Comparison of ENCODE assay signal across 2 cellular contexts in the genomic region with DNA sequence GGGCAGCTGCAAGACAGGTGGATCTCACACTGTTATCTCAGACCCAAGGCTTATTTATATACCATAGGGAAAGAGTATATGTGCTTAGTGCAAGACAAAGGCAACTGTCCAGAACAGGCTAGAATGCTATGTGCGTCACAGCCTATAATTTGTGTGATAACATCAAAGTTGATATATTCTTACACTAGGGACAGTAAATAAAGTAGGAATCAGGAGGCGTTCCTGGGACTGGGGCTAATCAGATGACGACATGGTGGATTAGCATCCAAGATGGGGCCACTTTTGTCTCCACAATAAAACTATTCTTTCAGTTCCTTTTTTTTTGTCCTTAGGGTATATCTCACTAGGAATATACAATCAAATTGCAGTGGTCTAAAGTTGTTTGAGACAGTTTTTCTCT.
A peak's percentile ranks its signal among the peaks of the same experiment; 100 is the strongest.
TF ChIP-seq lines count a peak whose summit lies in the region.

No MANE protein-coding gene starts in this region.

TF ChIP-seq in HEK293, 187 proteins besides CTCF, POLR2A, EP300 and RAD21:
- no peak for TF ChIP-seq ZNF626 (tag by site-specific recombination; IDR thresholded peaks at IDR 0.05)
- TF ChIP-seq, protein P1, sequence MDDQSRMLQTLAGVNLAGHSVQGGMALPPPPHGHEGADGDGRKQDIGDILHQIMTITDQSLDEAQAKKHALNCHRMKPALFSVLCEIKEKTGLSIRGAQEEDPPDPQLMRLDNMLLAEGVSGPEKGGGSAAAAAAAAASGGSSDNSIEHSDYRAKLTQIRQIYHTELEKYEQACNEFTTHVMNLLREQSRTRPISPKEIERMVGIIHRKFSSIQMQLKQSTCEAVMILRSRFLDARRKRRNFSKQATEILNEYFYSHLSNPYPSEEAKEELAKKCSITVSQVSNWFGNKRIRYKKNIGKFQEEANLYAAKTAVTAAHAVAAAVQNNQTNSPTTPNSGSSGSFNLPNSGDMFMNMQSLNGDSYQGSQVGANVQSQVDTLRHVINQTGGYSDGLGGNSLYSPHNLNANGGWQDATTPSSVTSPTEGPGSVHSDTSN (CRISPR knock-in tag; IDR thresholded peaks at IDR 0.05): no peak
- TF ChIP-seq KLF9 (tag by site-specific recombination; IDR thresholded peaks at IDR 0.05; ENCODE audit: low read depth): no peak
- no peak for TF ChIP-seq ZEB2 (tag by site-specific recombination; IDR thresholded peaks at IDR 0.05)
- TF ChIP-seq SP7 (tag by site-specific recombination; IDR thresholded peaks at IDR 0.05): peak; percentile 88
- 0 out of 2 replicates have a peak, but pooled peaks have one; percentile 27 for TF ChIP-seq OSR2 (tag by site-specific recombination; IDR thresholded peaks at IDR 0.05)
- TF ChIP-seq ZNF501 (tag by site-specific recombination; IDR thresholded peaks at IDR 0.05): no peak
- no peak for TF ChIP-seq ZNF114 (tag by site-specific recombination; IDR thresholded peaks at IDR 0.05)
- TF ChIP-seq YY1 (tag by site-specific recombination; IDR thresholded peaks at IDR 0.05): no peak
- 0 out of 2 replicates have a peak, but pooled peaks have one; percentile 26 for TF ChIP-seq ZXDB (tag by site-specific recombination; IDR thresholded peaks at IDR 0.05)
- no peak for TF ChIP-seq ZNF354C (tag by site-specific recombination; IDR thresholded peaks at IDR 0.05; ENCODE audit: borderline replicate concordance, low read depth)
- TF ChIP-seq ZNF707 (tag by site-specific recombination; IDR thresholded peaks at IDR 0.05): no peak
- no peak for TF ChIP-seq ZNF561 (tag by site-specific recombination; IDR thresholded peaks at IDR 0.05; ENCODE audit: borderline replicate concordance)
- TF ChIP-seq IKZF3 (tag by site-specific recombination; IDR thresholded peaks at IDR 0.05): peak; percentile 27; the same call in 1 of the 2 replicates
- TF ChIP-seq ZNF10 (tag by site-specific recombination; IDR thresholded peaks at IDR 0.05): peak; percentile 71; the same call in 1 of the 2 replicates
- 0 out of 2 replicates have a peak, but pooled peaks have one; percentile 61 for TF ChIP-seq ZNF600 (tag by site-specific recombination; IDR thresholded peaks at IDR 0.05)
- no peak for TF ChIP-seq ZNF24 (tag by site-specific recombination; IDR thresholded peaks at IDR 0.05)
- TF ChIP-seq ZBTB21 (tag by site-specific recombination; IDR thresholded peaks at IDR 0.05): 0 out of 2 replicates have a peak, but pooled peaks have one; percentile 25
- peak; percentile 81 for TF ChIP-seq ZNF629 (tag by site-specific recombination; IDR thresholded peaks at IDR 0.05)
- TF ChIP-seq ZNF239 (tag by site-specific recombination; IDR thresholded peaks at IDR 0.05): no peak
- TF ChIP-seq ZNF76 (tag by site-specific recombination; IDR thresholded peaks at IDR 0.05; ENCODE audit: borderline replicate concordance, low read depth): no peak
- TF ChIP-seq ZSCAN30 (tag by site-specific recombination; IDR thresholded peaks at IDR 0.05): no peak
- TF ChIP-seq, protein P2, sequence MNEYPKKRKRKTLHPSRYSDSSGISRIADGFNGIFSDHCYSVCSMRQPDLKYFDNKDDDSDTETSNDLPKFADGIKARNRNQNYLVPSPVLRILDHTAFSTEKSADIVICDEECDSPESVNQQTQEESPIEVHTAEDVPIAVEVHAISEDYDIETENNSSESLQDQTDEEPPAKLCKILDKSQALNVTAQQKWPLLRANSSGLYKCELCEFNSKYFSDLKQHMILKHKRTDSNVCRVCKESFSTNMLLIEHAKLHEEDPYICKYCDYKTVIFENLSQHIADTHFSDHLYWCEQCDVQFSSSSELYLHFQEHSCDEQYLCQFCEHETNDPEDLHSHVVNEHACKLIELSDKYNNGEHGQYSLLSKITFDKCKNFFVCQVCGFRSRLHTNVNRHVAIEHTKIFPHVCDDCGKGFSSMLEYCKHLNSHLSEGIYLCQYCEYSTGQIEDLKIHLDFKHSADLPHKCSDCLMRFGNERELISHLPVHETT (tag by site-specific recombination; IDR thresholded peaks at IDR 0.05): no peak
- TF ChIP-seq SALL2 (tag by site-specific recombination; IDR thresholded peaks at IDR 0.05; ENCODE audit: borderline replicate concordance): no peak
- no peak for TF ChIP-seq ZNF549 (tag by site-specific recombination; IDR thresholded peaks at IDR 0.05)
- no peak for TF ChIP-seq RBAK (tag by site-specific recombination; IDR thresholded peaks at IDR 0.05)
- TF ChIP-seq ZBTB17 (tag by site-specific recombination; IDR thresholded peaks at IDR 0.05): no peak
- TF ChIP-seq, protein P3, sequence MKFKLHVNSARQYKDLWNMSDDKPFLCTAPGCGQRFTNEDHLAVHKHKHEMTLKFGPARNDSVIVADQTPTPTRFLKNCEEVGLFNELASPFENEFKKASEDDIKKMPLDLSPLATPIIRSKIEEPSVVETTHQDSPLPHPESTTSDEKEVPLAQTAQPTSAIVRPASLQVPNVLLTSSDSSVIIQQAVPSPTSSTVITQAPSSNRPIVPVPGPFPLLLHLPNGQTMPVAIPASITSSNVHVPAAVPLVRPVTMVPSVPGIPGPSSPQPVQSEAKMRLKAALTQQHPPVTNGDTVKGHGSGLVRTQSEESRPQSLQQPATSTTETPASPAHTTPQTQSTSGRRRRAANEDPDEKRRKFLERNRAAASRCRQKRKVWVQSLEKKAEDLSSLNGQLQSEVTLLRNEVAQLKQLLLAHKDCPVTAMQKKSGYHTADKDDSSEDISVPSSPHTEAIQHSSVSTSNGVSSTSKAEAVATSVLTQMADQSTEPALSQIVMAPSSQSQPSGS (tag by site-specific recombination; IDR thresholded peaks at IDR 0.05; ENCODE audit: low read depth): peak; percentile 68; the same call in 1 of the 2 replicates
- TF ChIP-seq ZNF660 (tag by site-specific recombination; IDR thresholded peaks at IDR 0.05): no peak
- 0 out of 2 replicates have a peak, but pooled peaks have one; percentile 41 for TF ChIP-seq ZNF211 (tag by site-specific recombination; IDR thresholded peaks at IDR 0.05; ENCODE audit: low read depth)
TF ChIP-seq in HEK293: peak in this region for 10.

TF ChIP-seq in K562, 482 proteins besides CTCF, POLR2A, EP300 and RAD21 (continues in another document):
- TF ChIP-seq NR2C2 (CRISPR knock-in tag; IDR thresholded peaks at IDR 0.05) (no peak), NR2C2 (tag; IDR thresholded peaks at IDR 0.05) (peak; percentile 47; the same call in 1 of the 2 replicates), ZNF785 (CRISPR knock-in tag; IDR thresholded peaks at IDR 0.05) (no peak), MTF1 (CRISPR knock-in tag; IDR thresholded peaks at IDR 0.05; ENCODE audit: borderline replicate concordance) (no peak), NR2C1 (IDR thresholded peaks at IDR 0.05) (no peak), NR2C1 (tag; IDR thresholded peaks at IDR 0.05) (0 out of 2 replicates have a peak, but pooled peaks have one; percentile 33), GATAD2A (IDR thresholded peaks at IDR 0.05) (no peak), NCOA4 (IDR thresholded peaks at IDR 0.05; ENCODE audit: partially characterized antibody) (no peak), ARID1B (IDR thresholded peaks at IDR 0.05) (no peak), RNF2 (IDR thresholded peaks at IDR 0.05) (no peak), PTRF (tag; IDR thresholded peaks at IDR 0.05) (no peak), SMAD3 (CRISPR knock-in tag; conservative IDR thresholded peaks at IDR 0.05) (0 out of 2 replicates have a peak, but pooled peaks have one; percentile 29), FOXK2 (conservative IDR thresholded peaks at IDR 0.05 in 1 of 2, IDR thresholded peaks at IDR 0.05 in 1 of 2; ENCODE audit: low read depth in 2 of 2) (peak in 1 of 2 experiments; percentile 15; a peak in 1 of 4 replicates), SLC30A9 (CRISPR knock-in tag; IDR thresholded peaks at IDR 0.05) (no peak), ZNF436 (CRISPR knock-in tag; IDR thresholded peaks at IDR 0.05) (no peak), CREM (IDR thresholded peaks at IDR 0.05; ENCODE audit: low read depth) (peak; percentile 27; the same call in 1 of the 2 replicates), BCL6 (CRISPR knock-in tag; IDR thresholded peaks at IDR 0.05) (0 out of 2 replicates have a peak, but pooled peaks have one; percentile 28), ZNF239 (CRISPR knock-in tag; IDR thresholded peaks at IDR 0.05) (peak; percentile 35; the same call in 1 of the 2 replicates), U2AF2 (optimal IDR thresholded peaks at IDR 0.05; ENCODE audit: low read depth, low read length) (no peak), CBX2 (IDR thresholded peaks at IDR 0.05; ENCODE audit: insufficient read depth, low read length, poor library complexity, severe bottlenecking) (no peak), CEBPG (CRISPR knock-in tag; IDR thresholded peaks at IDR 0.05) (no peak), CEBPG (tag; conservative IDR thresholded peaks at IDR 0.05 in 1 of 2, IDR thresholded peaks at IDR 0.05 in 1 of 2) (peak in 1 of 2 experiments; percentile 31; a peak in 1 of 4 replicates), MEF2D (tag; conservative IDR thresholded peaks at IDR 0.05; ENCODE audit: low read depth) (peak; percentile 76), HMG20A (CRISPR knock-in tag; conservative IDR thresholded peaks at IDR 0.05) (no peak)
- TF ChIP-seq, protein P4, sequence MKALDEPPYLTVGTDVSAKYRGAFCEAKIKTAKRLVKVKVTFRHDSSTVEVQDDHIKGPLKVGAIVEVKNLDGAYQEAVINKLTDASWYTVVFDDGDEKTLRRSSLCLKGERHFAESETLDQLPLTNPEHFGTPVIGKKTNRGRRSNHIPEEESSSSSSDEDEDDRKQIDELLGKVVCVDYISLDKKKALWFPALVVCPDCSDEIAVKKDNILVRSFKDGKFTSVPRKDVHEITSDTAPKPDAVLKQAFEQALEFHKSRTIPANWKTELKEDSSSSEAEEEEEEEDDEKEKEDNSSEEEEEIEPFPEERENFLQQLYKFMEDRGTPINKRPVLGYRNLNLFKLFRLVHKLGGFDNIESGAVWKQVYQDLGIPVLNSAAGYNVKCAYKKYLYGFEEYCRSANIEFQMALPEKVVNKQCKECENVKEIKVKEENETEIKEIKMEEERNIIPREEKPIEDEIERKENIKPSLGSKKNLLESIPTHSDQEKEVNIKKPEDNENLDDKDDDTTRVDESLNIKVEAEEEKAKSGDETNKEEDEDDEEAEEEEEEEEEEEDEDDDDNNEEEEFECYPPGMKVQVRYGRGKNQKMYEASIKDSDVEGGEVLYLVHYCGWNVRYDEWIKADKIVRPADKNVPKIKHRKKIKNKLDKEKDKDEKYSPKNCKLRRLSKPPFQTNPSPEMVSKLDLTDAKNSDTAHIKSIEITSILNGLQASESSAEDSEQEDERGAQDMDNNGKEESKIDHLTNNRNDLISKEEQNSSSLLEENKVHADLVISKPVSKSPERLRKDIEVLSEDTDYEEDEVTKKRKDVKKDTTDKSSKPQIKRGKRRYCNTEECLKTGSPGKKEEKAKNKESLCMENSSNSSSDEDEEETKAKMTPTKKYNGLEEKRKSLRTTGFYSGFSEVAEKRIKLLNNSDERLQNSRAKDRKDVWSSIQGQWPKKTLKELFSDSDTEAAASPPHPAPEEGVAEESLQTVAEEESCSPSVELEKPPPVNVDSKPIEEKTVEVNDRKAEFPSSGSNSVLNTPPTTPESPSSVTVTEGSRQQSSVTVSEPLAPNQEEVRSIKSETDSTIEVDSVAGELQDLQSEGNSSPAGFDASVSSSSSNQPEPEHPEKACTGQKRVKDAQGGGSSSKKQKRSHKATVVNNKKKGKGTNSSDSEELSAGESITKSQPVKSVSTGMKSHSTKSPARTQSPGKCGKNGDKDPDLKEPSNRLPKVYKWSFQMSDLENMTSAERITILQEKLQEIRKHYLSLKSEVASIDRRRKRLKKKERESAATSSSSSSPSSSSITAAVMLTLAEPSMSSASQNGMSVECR (CRISPR knock-in tag; IDR thresholded peaks at IDR 0.05): no peak
- TF ChIP-seq, protein P5, sequence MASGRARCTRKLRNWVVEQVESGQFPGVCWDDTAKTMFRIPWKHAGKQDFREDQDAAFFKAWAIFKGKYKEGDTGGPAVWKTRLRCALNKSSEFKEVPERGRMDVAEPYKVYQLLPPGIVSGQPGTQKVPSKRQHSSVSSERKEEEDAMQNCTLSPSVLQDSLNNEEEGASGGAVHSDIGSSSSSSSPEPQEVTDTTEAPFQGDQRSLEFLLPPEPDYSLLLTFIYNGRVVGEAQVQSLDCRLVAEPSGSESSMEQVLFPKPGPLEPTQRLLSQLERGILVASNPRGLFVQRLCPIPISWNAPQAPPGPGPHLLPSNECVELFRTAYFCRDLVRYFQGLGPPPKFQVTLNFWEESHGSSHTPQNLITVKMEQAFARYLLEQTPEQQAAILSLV (tag; IDR thresholded peaks at IDR 0.05): no peak
- TF ChIP-seq, protein P6, sequence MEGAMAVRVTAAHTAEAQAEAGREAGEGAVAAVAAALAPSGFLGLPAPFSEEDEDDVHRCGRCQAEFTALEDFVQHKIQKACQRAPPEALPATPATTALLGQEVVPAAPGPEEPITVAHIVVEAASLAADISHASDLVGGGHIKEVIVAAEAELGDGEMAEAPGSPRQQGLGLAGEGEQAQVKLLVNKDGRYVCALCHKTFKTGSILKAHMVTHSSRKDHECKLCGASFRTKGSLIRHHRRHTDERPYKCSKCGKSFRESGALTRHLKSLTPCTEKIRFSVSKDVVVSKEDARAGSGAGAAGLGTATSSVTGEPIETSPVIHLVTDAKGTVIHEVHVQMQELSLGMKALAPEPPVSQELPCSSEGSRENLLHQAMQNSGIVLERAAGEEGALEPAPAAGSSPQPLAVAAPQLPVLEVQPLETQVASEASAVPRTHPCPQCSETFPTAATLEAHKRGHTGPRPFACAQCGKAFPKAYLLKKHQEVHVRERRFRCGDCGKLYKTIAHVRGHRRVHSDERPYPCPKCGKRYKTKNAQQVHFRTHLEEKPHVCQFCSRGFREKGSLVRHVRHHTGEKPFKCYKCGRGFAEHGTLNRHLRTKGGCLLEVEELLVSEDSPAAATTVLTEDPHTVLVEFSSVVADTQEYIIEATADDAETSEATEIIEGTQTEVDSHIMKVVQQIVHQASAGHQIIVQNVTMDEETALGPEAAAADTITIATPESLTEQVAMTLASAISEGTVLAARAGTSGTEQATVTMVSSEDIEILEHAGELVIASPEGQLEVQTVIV (CRISPR knock-in tag; IDR thresholded peaks at IDR 0.05; ENCODE audit: borderline replicate concordance): no peak
- TF ChIP-seq, protein P7, sequence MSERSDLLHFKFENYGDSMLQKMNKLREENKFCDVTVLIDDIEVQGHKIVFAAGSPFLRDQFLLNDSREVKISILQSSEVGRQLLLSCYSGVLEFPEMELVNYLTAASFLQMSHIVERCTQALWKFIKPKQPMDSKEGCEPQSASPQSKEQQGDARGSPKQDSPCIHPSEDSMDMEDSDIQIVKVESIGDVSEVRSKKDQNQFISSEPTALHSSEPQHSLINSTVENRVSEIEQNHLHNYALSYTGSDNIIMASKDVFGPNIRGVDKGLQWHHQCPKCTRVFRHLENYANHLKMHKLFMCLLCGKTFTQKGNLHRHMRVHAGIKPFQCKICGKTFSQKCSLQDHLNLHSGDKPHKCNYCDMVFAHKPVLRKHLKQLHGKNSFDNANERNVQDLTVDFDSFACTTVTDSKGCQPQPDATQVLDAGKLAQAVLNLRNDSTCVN (CRISPR knock-in tag; IDR thresholded peaks at IDR 0.05): no peak
- TF ChIP-seq, protein P8, sequence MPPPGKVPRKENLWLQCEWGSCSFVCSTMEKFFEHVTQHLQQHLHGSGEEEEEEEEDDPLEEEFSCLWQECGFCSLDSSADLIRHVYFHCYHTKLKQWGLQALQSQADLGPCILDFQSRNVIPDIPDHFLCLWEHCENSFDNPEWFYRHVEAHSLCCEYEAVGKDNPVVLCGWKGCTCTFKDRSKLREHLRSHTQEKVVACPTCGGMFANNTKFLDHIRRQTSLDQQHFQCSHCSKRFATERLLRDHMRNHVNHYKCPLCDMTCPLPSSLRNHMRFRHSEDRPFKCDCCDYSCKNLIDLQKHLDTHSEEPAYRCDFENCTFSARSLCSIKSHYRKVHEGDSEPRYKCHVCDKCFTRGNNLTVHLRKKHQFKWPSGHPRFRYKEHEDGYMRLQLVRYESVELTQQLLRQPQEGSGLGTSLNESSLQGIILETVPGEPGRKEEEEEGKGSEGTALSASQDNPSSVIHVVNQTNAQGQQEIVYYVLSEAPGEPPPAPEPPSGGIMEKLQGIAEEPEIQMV (tag; conservative IDR thresholded peaks at IDR 0.05; ENCODE audit: low read depth): 0 out of 2 replicates have a peak, but pooled peaks have one; percentile 40
